Comparison of ENCODE assay signal across 14 cellular contexts in genomic region chr22:37955825-37956397, GRCh38. TPM values are rescaled to one million over a fixed set of nuclear protein-coding genes. Genes with fewer than 3 reads are reported as not detected.
"Had no signal": no experiment of that assay in that cellular context is flagged by ENCODE, and none has a peak within 500 bp of the region (broad histone marks: within the 10 kb centered on the region; RNA-seq: fewer than 3 reads in every experiment).

No MANE protein-coding gene starts in this region.

RNA-seq across cellular contexts. Expression of gene C22orf23, which starts 2.5 kb away (rescaled TPM):
- total RNA-seq: activated CD4-positive, alpha-beta memory T cell treated with anti-CD3 and anti-CD28 coated beads, Interleukin-2, amount 10 ng/mL, durations not matched to agents 7 days and 5 days; activated CD8-positive, alpha-beta T cell treated with anti-CD3 and anti-CD28 coated beads for 36 hours; activated CD8-positive, alpha-beta T cell treated with anti-CD3 and anti-CD28 coated beads, Interleukin-2, amount 10 ng/mL, durations not matched to agents 7 days and 5 days; T-cell; T-helper 1 cell treated with Interleukin-12 subunit alpha and Interleukin-12 subunit beta and Interleukin-4 antibody, amounts not matched to agents 30 ng/mL and 1 ng/mL, for 36 hours; T-helper 17 cell; T-helper 2 cell treated with Interferon-gamma antibody and Interleukin-4, amounts not matched to agents 100 ng/mL and 5 ng/mL, for 36 hours had no signal

RNA-seq across cellular contexts. Expression of gene SOX10, which starts 28.4 kb away (rescaled TPM):
- total RNA-seq: activated B cell treated with CpG ODN at 0.5 μM for 24 hours; activated CD4-positive, alpha-beta memory T cell treated with anti-CD3 and anti-CD28 coated beads for 36 hours; activated CD4-positive, alpha-beta memory T cell treated with anti-CD3 and anti-CD28 coated beads, Interleukin-2, amount 10 ng/mL, durations not matched to agents 7 days and 5 days; activated CD4-positive, alpha-beta T cell treated with anti-CD3 and anti-CD28 coated beads for 36 hours; activated CD4-positive, alpha-beta T cell treated with anti-CD3 and anti-CD28 coated beads, Interleukin-2, amount 10 ng/mL, durations not matched to agents 24 days and 14 days; activated CD4-positive, alpha-beta T cell treated with anti-CD3 and anti-CD28 coated beads, Interleukin-2, amount 10 ng/mL, durations not matched to agents 7 days and 5 days; activated CD8-positive, alpha-beta memory T cell treated with anti-CD3 and anti-CD28 coated beads for 36 hours; activated CD8-positive, alpha-beta memory T cell treated with anti-CD3 and anti-CD28 coated beads, Interleukin-2, amount 10 ng/mL, durations not matched to agents 7 days and 5 days; activated CD8-positive, alpha-beta T cell treated with anti-CD3 and anti-CD28 coated beads for 36 hours; activated CD8-positive, alpha-beta T cell treated with anti-CD3 and anti-CD28 coated beads, Interleukin-2, amount 10 ng/mL, durations not matched to agents 7 days and 5 days; T-cell; T-helper 1 cell treated with Interleukin-12 subunit alpha and Interleukin-12 subunit beta and Interleukin-4 antibody, amounts not matched to agents 30 ng/mL and 1 ng/mL, for 36 hours; T-helper 17 cell; T-helper 2 cell treated with Interferon-gamma antibody and Interleukin-4, amounts not matched to agents 100 ng/mL and 5 ng/mL, for 36 hours had no signal
